ENCODE assay signal across 1 cellular context in the genomic region with DNA sequence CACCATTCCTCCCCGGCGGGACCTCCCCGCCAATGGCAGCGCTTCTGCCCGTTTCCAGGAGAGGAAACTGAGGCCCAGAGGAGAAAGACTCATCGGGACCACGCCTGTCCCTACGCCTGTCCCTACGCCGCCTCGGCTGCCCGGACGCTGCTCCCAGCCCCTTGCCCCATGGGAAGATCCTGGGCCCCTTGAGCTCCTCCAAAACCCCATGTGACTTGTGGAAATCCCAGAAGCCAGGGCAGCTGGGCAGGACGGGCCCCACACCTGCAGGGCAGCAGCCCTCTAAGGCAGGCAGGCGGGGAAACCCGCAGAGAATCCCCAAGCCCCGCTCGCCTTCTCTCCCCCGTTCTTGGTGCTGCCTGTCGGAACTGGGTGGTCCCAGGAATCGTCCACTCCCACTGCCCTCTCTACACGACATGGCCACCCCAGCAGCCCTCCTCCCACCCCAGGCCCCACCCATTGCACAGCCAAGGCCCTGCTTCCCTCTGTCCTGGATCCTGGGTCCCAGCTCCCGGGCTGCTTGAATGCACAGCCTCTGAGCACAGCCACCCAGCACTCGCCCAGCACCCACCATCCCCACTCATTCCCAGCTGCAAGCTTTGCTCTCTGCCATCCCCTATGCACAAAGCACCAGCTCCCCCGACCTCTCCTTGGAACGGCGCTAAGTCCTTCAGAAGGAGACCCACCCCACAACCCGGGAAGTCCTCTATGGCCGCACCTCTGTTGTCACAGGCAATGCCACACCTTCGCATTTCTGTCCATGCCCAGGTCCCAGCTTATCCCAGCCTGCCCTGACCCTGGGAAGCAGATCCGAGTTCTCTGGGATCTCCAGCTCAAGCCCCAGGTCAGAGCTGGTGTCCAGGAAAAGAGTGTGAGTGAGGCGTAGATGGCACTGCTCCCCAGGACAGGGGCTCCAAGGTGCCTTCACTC.
TF ChIP-seq lines count a peak whose summit lies in the region.

No MANE protein-coding gene starts in this region.

TF ChIP-seq in HEK293T, 16 proteins besides CTCF, POLR2A, EP300 and RAD21:
- TF ChIP-seq L3MBTL2 (conservative IDR thresholded peaks at IDR 0.05), result no peak
- TF ChIP-seq SP1 (IDR thresholded peaks at IDR 0.05), result no peak
- no peak for TF ChIP-seq FOXM1 (IDR thresholded peaks at IDR 0.05; ENCODE audit: borderline replicate concordance)
- no peak for TF ChIP-seq ZNF384 (IDR thresholded peaks at IDR 0.05)
- TF ChIP-seq BHLHE40 (IDR thresholded peaks at IDR 0.05; ENCODE audit: borderline replicate concordance), result no peak
- no peak for TF ChIP-seq SUZ12 (IDR thresholded peaks at IDR 0.05)
- TF ChIP-seq FOXA1 (IDR thresholded peaks at IDR 0.05), result no peak
- TF ChIP-seq NFRKB (IDR thresholded peaks at IDR 0.05), result no peak
- no peak for TF ChIP-seq ELF4 (IDR thresholded peaks at IDR 0.05)
- TF ChIP-seq TARDBP (IDR thresholded peaks at IDR 0.05), result no peak
TF ChIP-seq in HEK293T: peak in this region for 0.
